In the genomic region with DNA sequence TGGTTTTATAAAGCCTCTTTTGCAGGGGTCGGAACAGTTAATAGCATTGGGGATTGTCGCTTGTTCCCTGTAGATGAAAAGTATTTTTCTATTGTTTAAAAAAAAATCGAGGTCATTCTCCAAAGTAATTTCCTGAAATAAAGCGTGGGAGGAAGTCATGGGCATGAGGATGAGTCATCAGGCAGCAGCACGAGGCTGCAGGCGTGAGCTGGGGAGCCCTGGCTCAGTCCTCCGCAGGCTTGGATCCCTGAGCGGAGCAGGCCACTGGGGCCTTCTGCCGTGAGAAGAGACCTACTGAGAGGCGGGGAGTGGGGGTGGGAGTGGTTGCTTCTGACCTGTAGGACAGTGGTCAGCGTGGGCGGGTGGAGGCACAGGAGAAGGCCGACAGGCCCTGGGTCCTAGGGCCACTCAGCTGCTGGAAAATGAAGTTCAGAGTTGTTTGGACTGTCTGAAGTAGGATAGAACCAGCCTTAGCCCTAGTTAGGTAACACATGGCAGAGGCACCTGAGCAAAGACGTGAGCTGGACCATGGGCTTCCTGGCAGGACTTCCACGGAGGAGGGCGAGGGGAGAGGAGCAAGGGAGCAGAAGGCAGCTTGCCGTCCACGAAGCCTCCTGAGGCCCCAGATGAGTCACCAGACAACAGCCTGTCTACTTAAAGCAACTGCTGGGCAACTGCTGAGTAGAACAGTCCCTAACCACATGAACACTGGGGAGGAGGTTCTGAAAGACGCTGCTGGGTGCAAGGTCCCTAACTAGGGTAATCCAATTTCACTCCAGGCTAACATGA, we compare ENCODE assay signal across 1 cellular context.
A peak's percentile ranks its signal among the peaks of the same experiment; 100 is the strongest.
TF ChIP-seq lines count a peak whose summit lies in the region.

No MANE protein-coding gene starts in this region.

TF ChIP-seq in K562, 482 proteins besides CTCF, POLR2A, EP300 and RAD21 (continued from another document and continues in another):
- TF ChIP-seq FOXK1 (CRISPR knock-in tag; IDR thresholded peaks at IDR 0.05; ENCODE audit: borderline replicate concordance), result no peak
- TF ChIP-seq, protein P1, sequence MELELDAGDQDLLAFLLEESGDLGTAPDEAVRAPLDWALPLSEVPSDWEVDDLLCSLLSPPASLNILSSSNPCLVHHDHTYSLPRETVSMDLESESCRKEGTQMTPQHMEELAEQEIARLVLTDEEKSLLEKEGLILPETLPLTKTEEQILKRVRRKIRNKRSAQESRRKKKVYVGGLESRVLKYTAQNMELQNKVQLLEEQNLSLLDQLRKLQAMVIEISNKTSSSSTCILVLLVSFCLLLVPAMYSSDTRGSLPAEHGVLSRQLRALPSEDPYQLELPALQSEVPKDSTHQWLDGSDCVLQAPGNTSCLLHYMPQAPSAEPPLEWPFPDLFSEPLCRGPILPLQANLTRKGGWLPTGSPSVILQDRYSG (tag; conservative IDR thresholded peaks at IDR 0.05; ENCODE audit: low read depth), result peak; percentile 80
- TF ChIP-seq HDAC3 (IDR thresholded peaks at IDR 0.05; ENCODE audit: borderline replicate concordance, partially characterized antibody), result no peak
- no peak for TF ChIP-seq ZNF23 (CRISPR knock-in tag; IDR thresholded peaks at IDR 0.05)
- peak; percentile 29; the same call in 1 of the 2 replicates for TF ChIP-seq ZNF197 (CRISPR knock-in tag; IDR thresholded peaks at IDR 0.05; ENCODE audit: low read depth)
- TF ChIP-seq, protein P2, sequence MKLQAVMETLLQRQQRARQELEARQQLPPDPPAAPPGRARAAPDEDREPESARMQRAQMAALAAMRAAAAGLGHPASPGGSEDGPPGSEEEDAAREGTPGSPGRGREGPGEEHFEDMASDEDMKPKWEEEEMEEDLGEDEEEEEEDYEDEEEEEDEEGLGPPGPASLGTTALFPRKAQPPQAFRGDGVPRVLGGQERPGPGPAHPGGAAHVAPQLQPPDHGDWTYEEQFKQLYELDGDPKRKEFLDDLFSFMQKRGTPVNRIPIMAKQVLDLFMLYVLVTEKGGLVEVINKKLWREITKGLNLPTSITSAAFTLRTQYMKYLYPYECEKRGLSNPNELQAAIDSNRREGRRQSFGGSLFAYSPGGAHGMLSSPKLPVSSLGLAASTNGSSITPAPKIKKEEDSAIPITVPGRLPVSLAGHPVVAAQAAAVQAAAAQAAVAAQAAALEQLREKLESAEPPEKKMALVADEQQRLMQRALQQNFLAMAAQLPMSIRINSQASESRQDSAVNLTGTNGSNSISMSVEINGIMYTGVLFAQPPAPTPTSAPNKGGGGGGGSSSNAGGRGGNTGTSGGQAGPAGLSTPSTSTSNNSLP (IDR thresholded peaks at IDR 0.05; ENCODE audit: borderline replicate concordance, low read depth, low read length), result peak; percentile 30; the same call in 1 of the 2 replicates
- TF ChIP-seq, protein P3, sequence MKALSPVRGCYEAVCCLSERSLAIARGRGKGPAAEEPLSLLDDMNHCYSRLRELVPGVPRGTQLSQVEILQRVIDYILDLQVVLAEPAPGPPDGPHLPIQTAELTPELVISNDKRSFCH (CRISPR knock-in tag; IDR thresholded peaks at IDR 0.05), result 0 out of 2 replicates have a peak, but pooled peaks have one; percentile 5
- TF ChIP-seq, protein P3 (tag; IDR thresholded peaks at IDR 0.05), result peak; percentile 60; the same call in 1 of the 2 replicates
- peak; percentile 64; the same call in 1 of the 2 replicates for TF ChIP-seq ZNF431 (CRISPR knock-in tag; IDR thresholded peaks at IDR 0.05)
- TF ChIP-seq PPARD (CRISPR knock-in tag; IDR thresholded peaks at IDR 0.05), result no peak
- no peak for TF ChIP-seq SRF (CRISPR knock-in tag; IDR thresholded peaks at IDR 0.05)
- peak; percentile 27; the same call in 1 of the 2 replicates for TF ChIP-seq NFE2L1 (tag; IDR thresholded peaks at IDR 0.05; ENCODE audit: borderline replicate concordance, low read depth)
- peak in 1 of 2 experiments; percentile 9; a peak in 1 of 4 replicates for TF ChIP-seq KDM1A (IDR thresholded peaks at IDR 0.05)
- no peak; the same call in 1 of the 2 replicates for TF ChIP-seq ZKSCAN1 (IDR thresholded peaks at IDR 0.05; ENCODE audit: low read depth, low read length)
- TF ChIP-seq, protein P4, sequence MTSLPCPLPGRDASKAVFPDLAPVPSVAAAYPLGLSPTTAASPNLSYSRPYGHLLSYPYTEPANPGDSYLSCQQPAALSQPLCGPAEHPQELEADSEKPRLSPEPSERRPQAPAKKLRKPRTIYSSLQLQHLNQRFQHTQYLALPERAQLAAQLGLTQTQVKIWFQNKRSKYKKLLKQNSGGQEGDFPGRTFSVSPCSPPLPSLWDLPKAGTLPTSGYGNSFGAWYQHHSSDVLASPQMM (CRISPR knock-in tag; IDR thresholded peaks at IDR 0.05), result no peak
- TF ChIP-seq SNIP1 (IDR thresholded peaks at IDR 0.05; ENCODE audit: low read depth), result no peak
- no peak for TF ChIP-seq HCFC1 (IDR thresholded peaks at IDR 0.05; ENCODE audit: low read depth, low read length)
- no peak for TF ChIP-seq ZNF121 (CRISPR knock-in tag; conservative IDR thresholded peaks at IDR 0.05)
- no peak for TF ChIP-seq CBX8 (IDR thresholded peaks at IDR 0.05; ENCODE audit: borderline replicate concordance, extremely low read depth, low read depth, low read length, poor library complexity, severe bottlenecking)
- TF ChIP-seq RBM17 (IDR thresholded peaks at IDR 0.05; ENCODE audit: borderline replicate concordance, low read depth, low read length), result no peak
- TF ChIP-seq, protein P5, sequence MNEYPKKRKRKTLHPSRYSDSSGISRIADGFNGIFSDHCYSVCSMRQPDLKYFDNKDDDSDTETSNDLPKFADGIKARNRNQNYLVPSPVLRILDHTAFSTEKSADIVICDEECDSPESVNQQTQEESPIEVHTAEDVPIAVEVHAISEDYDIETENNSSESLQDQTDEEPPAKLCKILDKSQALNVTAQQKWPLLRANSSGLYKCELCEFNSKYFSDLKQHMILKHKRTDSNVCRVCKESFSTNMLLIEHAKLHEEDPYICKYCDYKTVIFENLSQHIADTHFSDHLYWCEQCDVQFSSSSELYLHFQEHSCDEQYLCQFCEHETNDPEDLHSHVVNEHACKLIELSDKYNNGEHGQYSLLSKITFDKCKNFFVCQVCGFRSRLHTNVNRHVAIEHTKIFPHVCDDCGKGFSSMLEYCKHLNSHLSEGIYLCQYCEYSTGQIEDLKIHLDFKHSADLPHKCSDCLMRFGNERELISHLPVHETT (CRISPR knock-in tag; conservative IDR thresholded peaks at IDR 0.05 in 1 of 2, IDR thresholded peaks at IDR 0.05 in 1 of 2), result peak in 1 of 2 experiments; percentile 46; a peak in 2 of 4 replicates
- peak; percentile 89 for TF ChIP-seq SMAD4 (CRISPR knock-in tag; conservative IDR thresholded peaks at IDR 0.05)
- TF ChIP-seq ZNF507 (tag; conservative IDR thresholded peaks at IDR 0.05), result no peak
- TF ChIP-seq CBX1 (IDR thresholded peaks at IDR 0.05; ENCODE audit: low read depth), result no peak
- no peak for TF ChIP-seq LCOR (CRISPR knock-in tag; IDR thresholded peaks at IDR 0.05)
- no peak for TF ChIP-seq PURB (CRISPR knock-in tag; IDR thresholded peaks at IDR 0.05; ENCODE audit: low read depth)
- no peak for TF ChIP-seq ZNF217 (CRISPR knock-in tag; IDR thresholded peaks at IDR 0.05)
- no peak for TF ChIP-seq SRSF7 (optimal IDR thresholded peaks at IDR 0.05; ENCODE audit: low read depth, low read length)
- no peak for TF ChIP-seq ZNF274 (IDR thresholded peaks at IDR 0.05; ENCODE audit: borderline replicate concordance, low read depth, low read length)
- TF ChIP-seq JUN (IDR thresholded peaks at IDR 0.05; ENCODE audit: borderline replicate concordance, low read depth, low read length), result peak; percentile 86; the same call in 1 of the 2 replicates
- no peak; the same call in 1 of the 2 replicates for TF ChIP-seq JUN (CRISPR knock-in tag; IDR thresholded peaks at IDR 0.05; ENCODE audit: borderline replicate concordance)
- no peak for TF ChIP-seq MTA2 (IDR thresholded peaks at IDR 0.05; ENCODE audit: low read depth)
- TF ChIP-seq ILF3 (IDR thresholded peaks at IDR 0.05; ENCODE audit: borderline replicate concordance), result no peak
- no peak for TF ChIP-seq SP2 (IDR thresholded peaks at IDR 0.05; ENCODE audit: extremely low read depth, low read depth, low read length, poor library complexity, severe bottlenecking)
- TF ChIP-seq, protein P6, sequence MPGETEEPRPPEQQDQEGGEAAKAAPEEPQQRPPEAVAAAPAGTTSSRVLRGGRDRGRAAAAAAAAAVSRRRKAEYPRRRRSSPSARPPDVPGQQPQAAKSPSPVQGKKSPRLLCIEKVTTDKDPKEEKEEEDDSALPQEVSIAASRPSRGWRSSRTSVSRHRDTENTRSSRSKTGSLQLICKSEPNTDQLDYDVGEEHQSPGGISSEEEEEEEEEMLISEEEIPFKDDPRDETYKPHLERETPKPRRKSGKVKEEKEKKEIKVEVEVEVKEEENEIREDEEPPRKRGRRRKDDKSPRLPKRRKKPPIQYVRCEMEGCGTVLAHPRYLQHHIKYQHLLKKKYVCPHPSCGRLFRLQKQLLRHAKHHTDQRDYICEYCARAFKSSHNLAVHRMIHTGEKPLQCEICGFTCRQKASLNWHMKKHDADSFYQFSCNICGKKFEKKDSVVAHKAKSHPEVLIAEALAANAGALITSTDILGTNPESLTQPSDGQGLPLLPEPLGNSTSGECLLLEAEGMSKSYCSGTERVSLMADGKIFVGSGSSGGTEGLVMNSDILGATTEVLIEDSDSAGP (CRISPR knock-in tag; IDR thresholded peaks at IDR 0.05), result no peak
- TF ChIP-seq HDAC6 (IDR thresholded peaks at IDR 0.05; ENCODE audit: low read depth, low read length), result no peak
- peak; percentile 93 for TF ChIP-seq ZNF589 (CRISPR knock-in tag; IDR thresholded peaks at IDR 0.05; ENCODE audit: low read depth)
- TF ChIP-seq ZNF184 (CRISPR knock-in tag; IDR thresholded peaks at IDR 0.05), result no peak
- TF ChIP-seq, protein P7, sequence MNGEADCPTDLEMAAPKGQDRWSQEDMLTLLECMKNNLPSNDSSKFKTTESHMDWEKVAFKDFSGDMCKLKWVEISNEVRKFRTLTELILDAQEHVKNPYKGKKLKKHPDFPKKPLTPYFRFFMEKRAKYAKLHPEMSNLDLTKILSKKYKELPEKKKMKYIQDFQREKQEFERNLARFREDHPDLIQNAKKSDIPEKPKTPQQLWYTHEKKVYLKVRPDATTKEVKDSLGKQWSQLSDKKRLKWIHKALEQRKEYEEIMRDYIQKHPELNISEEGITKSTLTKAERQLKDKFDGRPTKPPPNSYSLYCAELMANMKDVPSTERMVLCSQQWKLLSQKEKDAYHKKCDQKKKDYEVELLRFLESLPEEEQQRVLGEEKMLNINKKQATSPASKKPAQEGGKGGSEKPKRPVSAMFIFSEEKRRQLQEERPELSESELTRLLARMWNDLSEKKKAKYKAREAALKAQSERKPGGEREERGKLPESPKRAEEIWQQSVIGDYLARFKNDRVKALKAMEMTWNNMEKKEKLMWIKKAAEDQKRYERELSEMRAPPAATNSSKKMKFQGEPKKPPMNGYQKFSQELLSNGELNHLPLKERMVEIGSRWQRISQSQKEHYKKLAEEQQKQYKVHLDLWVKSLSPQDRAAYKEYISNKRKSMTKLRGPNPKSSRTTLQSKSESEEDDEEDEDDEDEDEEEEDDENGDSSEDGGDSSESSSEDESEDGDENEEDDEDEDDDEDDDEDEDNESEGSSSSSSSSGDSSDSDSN (IDR thresholded peaks at IDR 0.05; ENCODE audit: borderline replicate concordance in 1 of 2, low read depth in 2 of 2, low read length in 2 of 2), result peak in 1 of 2 experiments; percentile 45; a peak in 2 of 4 replicates
- TF ChIP-seq TBP (optimal IDR thresholded peaks at IDR 0.05; ENCODE audit: low read depth, low read length), result peak; percentile 11
- TF ChIP-seq GTF2F1 (IDR thresholded peaks at IDR 0.05; ENCODE audit: low read depth, low read length), result no peak
- no peak for TF ChIP-seq SRSF9 (IDR thresholded peaks at IDR 0.05; ENCODE audit: borderline replicate concordance, low read depth, low read length)
- TF ChIP-seq, protein P8, sequence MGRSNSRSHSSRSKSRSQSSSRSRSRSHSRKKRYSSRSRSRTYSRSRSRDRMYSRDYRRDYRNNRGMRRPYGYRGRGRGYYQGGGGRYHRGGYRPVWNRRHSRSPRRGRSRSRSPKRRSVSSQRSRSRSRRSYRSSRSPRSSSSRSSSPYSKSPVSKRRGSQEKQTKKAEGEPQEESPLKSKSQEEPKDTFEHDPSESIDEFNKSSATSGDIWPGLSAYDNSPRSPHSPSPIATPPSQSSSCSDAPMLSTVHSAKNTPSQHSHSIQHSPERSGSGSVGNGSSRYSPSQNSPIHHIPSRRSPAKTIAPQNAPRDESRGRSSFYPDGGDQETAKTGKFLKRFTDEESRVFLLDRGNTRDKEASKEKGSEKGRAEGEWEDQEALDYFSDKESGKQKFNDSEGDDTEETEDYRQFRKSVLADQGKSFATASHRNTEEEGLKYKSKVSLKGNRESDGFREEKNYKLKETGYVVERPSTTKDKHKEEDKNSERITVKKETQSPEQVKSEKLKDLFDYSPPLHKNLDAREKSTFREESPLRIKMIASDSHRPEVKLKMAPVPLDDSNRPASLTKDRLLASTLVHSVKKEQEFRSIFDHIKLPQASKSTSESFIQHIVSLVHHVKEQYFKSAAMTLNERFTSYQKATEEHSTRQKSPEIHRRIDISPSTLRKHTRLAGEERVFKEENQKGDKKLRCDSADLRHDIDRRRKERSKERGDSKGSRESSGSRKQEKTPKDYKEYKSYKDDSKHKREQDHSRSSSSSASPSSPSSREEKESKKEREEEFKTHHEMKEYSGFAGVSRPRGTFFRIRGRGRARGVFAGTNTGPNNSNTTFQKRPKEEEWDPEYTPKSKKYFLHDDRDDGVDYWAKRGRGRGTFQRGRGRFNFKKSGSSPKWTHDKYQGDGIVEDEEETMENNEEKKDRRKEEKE (IDR thresholded peaks at IDR 0.05; ENCODE audit: borderline replicate concordance in 1 of 2, control insufficient read depth in 1 of 2, low read depth in 2 of 2, low read length in 1 of 2), result no peak
- TF ChIP-seq, protein P9, sequence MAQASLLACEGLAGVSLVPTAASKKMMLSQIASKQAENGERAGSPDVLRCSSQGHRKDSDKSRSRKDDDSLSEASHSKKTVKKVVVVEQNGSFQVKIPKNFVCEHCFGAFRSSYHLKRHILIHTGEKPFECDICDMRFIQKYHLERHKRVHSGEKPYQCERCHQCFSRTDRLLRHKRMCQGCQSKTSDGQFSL (CRISPR knock-in tag; IDR thresholded peaks at IDR 0.05), result no peak
- TF ChIP-seq, protein P9 (tag; IDR thresholded peaks at IDR 0.05), result no peak
- no peak for TF ChIP-seq ELF4 (CRISPR knock-in tag; IDR thresholded peaks at IDR 0.05)
